ENCODE assay signal across 24 cellular contexts in genomic region chr17:48184721-48185120, GRCh38.
"Had no signal": no experiment of that assay in that cellular context is flagged by ENCODE, and none has a peak within 500 bp of the region (broad histone marks: within the 10 kb centered on the region; RNA-seq: fewer than 3 reads in every experiment).

No MANE protein-coding gene starts in this region.

- DNase-seq: kidney; left colon; left lung; lower lobe of right lung; mammary epithelial cell; mesenchymal stem cell; naive B cell; natural killer cell; nephron progenitor cell; ovary; right lobe of liver; stimulated activated CD4-positive, alpha-beta T cell treated with anti-CD3 and anti-CD28 coated beads, Interleukin-12 subunit alpha, Interleukin-12 subunit beta, amount 100 ng/mL, for 4 hours; stimulated activated CD4-positive, alpha-beta T cell treated with anti-CD3 and anti-CD28 coated beads, Interleukin-15, amount 100 ng/mL, for 24 hours; stimulated activated CD4-positive, alpha-beta T cell treated with anti-CD3 and anti-CD28 coated beads, Interleukin-2, amount 100 ng/mL, for 24 hours; stimulated activated CD4-positive, alpha-beta T cell treated with anti-CD3 and anti-CD28 coated beads, Interleukin-4, amount 100 ng/mL, for 1 hour; stimulated activated naive B cell treated with anti-CD40 and anti-IgM and Interleukin-4, amounts not matched to agents 10 μg/mL and 1 μg/mL and 100 μg/mL, for 72 hours; stimulated activated naive CD8-positive, alpha-beta T cell treated with anti-CD3 and anti-CD28 coated beads, Interleukin-15, Interleukin-2, amounts not matched to agents 100 U/mL and 50 U/mL, for 24 hours; stomach; testis; thyroid gland; transverse colon; upper lobe of left lung had no signal

- H3K9me3 ChIP-seq: left lung, lower lobe of right lung, ovary, right atrium auricular region, right lobe of liver, stomach, testis, thyroid gland, transverse colon, upper lobe of left lung had no signal

- H3K27me3 Mint-ChIP-seq: naive B cell; stimulated activated naive B cell treated with anti-CD40 and anti-IgM and Interleukin-4, amounts not matched to agents 10 μg/mL and 1 μg/mL and 100 μg/mL, for 72 hours had no signal

- H3K9me3 Mint-ChIP-seq: naive B cell; natural killer cell; nephron progenitor cell; stimulated activated naive B cell treated with anti-CD40 and anti-IgM and Interleukin-4, amounts not matched to agents 10 μg/mL and 1 μg/mL and 100 μg/mL, for 72 hours had no signal

- H3K4me3 Mint-ChIP-seq: naive B cell; natural killer cell; nephron progenitor cell; stimulated activated naive B cell treated with anti-CD40 and anti-IgM and Interleukin-4, amounts not matched to agents 10 μg/mL and 1 μg/mL and 100 μg/mL, for 72 hours had no signal

- ATAC-seq: left colon; left lung; lower lobe of right lung; natural killer cell; right lobe of liver; stimulated activated naive B cell treated with anti-CD40 and anti-IgM and Interleukin-4, amounts not matched to agents 10 μg/mL and 1 μg/mL and 100 μg/mL, for 72 hours; stimulated activated naive CD8-positive, alpha-beta T cell treated with anti-CD3 and anti-CD28 coated beads, Interleukin-15, Interleukin-2, amounts not matched to agents 100 U/mL and 50 U/mL, for 24 hours had no signal

- H3K27ac Mint-ChIP-seq: progenitor cell of endocrine pancreas; stimulated activated naive B cell treated with anti-CD40 and anti-IgM and Interleukin-4, amounts not matched to agents 10 μg/mL and 1 μg/mL and 100 μg/mL, for 72 hours had no signal

- H3K4me1 Mint-ChIP-seq: naive B cell; natural killer cell; stimulated activated naive B cell treated with anti-CD40 and anti-IgM and Interleukin-4, amounts not matched to agents 10 μg/mL and 1 μg/mL and 100 μg/mL, for 72 hours had no signal
